Comparison of ENCODE assay signal across 17 cellular contexts in the genomic region with DNA sequence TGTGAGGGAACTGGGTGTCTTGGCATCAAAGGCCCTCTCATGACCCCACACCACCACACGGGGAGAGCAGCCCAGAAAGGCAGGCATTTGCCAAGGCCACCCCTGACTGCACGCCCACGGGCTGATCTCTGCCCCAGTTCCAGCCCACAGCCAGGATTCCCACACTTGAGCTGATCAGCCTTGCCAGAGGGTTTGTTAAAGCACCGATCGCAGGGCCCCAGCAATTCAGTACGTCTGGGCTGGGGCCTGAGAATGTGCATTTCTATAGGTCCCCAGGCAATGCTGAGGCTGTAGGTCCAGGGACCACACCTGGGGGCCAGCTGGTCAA.
DNase-seq lines count a peak whose midpoint lies in the region; ATAC-seq and TF ChIP-seq lines count a peak whose summit lies in the region.
"Had no signal": no experiment of that assay in that cellular context is flagged by ENCODE, and none has a peak within 500 bp of the region (broad histone marks: within the 10 kb centered on the region; RNA-seq: fewer than 3 reads in every experiment).

No MANE protein-coding gene starts in this region.

- TF ChIP-seq CTCF in MM.1S (IDR thresholded peaks at IDR 0.05; ENCODE audit: low read length) = no peak
- TF ChIP-seq CTCF in mesothelial cell of epicardium (IDR thresholded peaks at IDR 0.05; ENCODE audit: unreplicated experiment) = no peak
- TF ChIP-seq CTCF in type B pancreatic cell (conservative IDR thresholded peaks at IDR 0.05) = no peak
- no peak for TF ChIP-seq CTCF in GM10248 (IDR thresholded peaks at IDR 0.05; ENCODE audit: control extremely low read depth, extremely low read depth, low read depth, missing control alignments)

- H3K27me3 ChIP-seq in MM.1S (replicated peaks; ENCODE audit: insufficient read depth, low read length) = no peaks in the 10 kb centered on the region
- H3K27me3 ChIP-seq in CD8-positive, alpha-beta memory T cell (ENCODE audit: insufficient read depth, low read length, poor library complexity, severe bottlenecking) = no peaks in the 10 kb centered on the region
- H3K27me3 ChIP-seq: foreskin keratinocyte, suprapubic skin had no signal

- H3K9me3 Mint-ChIP-seq in mesothelial cell of epicardium (no peaks in the 10 kb centered on the region), type B pancreatic cell (no peaks in the 10 kb centered on the region)
- H3K9me3 Mint-ChIP-seq in CD8-positive, alpha-beta memory T cell = peaks cover 0 to 7% (median 2%) of the 10 kb centered on the region in 5 donors
- no peaks in the 10 kb centered on the region for H3K9me3 Mint-ChIP-seq in activated naive CD4-positive, alpha-beta T cell treated with anti-CD3 and anti-CD28 coated beads for 36 hours
- H3K9me3 Mint-ChIP-seq: IgD-negative memory B cell had no signal

- H3K36me3 Mint-ChIP-seq in mesothelial cell of epicardium (no peaks in the 10 kb centered on the region), type B pancreatic cell (peaks cover 19% of the 10 kb centered on the region)
- H3K36me3 Mint-ChIP-seq in CD8-positive, alpha-beta memory T cell = no peaks in the 10 kb centered on the region
- H3K36me3 Mint-ChIP-seq in activated naive CD4-positive, alpha-beta T cell treated with anti-CD3 and anti-CD28 coated beads for 36 hours (ENCODE audit: low read depth) = no peaks in the 10 kb centered on the region
- H3K36me3 Mint-ChIP-seq: activated CD8-positive, alpha-beta memory T cell treated with anti-CD3 and anti-CD28 coated beads, Interleukin-2, amount 10 ng/mL, durations not matched to agents 7 days and 5 days; activated naive CD8-positive, alpha-beta T cell; IgD-negative memory B cell; naive thymus-derived CD4-positive, alpha-beta T cell had no signal

- peaks cover 61% of the 10 kb centered on the region for H3K4me1 ChIP-seq in MM.1S (ENCODE audit: low read length)
- no peaks in the 10 kb centered on the region for H3K4me1 ChIP-seq in CD8-positive, alpha-beta memory T cell (ENCODE audit: insufficient read depth, low read length)
- H3K4me1 ChIP-seq: foreskin keratinocyte had no signal

- intact Hi-C loops in activated naive CD4-positive, alpha-beta T cell treated with anti-CD3 and anti-CD28 coated beads for 36 hours (cut with micrococcal nuclease) = no loop called here

- H3K27ac ChIP-seq in MM.1S (ENCODE audit: low read length) = peak overlapping the region; percentile 99; the same call in 1 of the 2 replicates
- H3K27ac ChIP-seq in CD8-positive, alpha-beta memory T cell (ENCODE audit: low read depth, low read length) = no peak overlapping the region
- H3K27ac ChIP-seq: foreskin keratinocyte, suprapubic skin had no signal

- H3K9me2 ChIP-seq in MM.1S (replicated peaks; ENCODE audit: insufficient read depth, low read length) = no peaks in the 10 kb centered on the region

- CTCF ChIA-PET in GM10248 (lab: Yijun Ruan, JAX) = no interaction called here
- CTCF ChIA-PET in CD8-positive, alpha-beta memory T cell (lab: Charles Lee) = no interaction called here
- CTCF ChIA-PET in activated naive CD4-positive, alpha-beta T cell treated with anti-CD3 and anti-CD28 coated beads for 36 hours (lab: Charles Lee) = no interaction called here

- ATAC-seq in HG03280 (IDR thresholded peaks at IDR 0.05; ENCODE audit: unreplicated experiment) = no peak
- ATAC-seq: activated CD8-positive, alpha-beta memory T cell treated with anti-CD3 and anti-CD28 coated beads, Interleukin-2, amount 10 ng/mL, durations not matched to agents 7 days and 5 days; foreskin keratinocyte; naive thymus-derived CD4-positive, alpha-beta T cell had no signal

- H4K20me1 ChIP-seq in MM.1S (ENCODE audit: insufficient read depth, low read length) = peaks cover 16% of the 10 kb centered on the region

- DNase-seq in MM.1S (no peak), fibroblast of peridontal ligament (ENCODE audit: extremely low read depth) (peak; percentile 53), mesothelial cell of epicardium (ENCODE audit: low spot score in 2 of 2, unreplicated experiment in 2 of 2) (no peak), type B pancreatic cell (ENCODE audit: extremely low spot score, unreplicated experiment) (no peak), GM10248 (ENCODE audit: extremely low spot score) (no peak)
- no peak for DNase-seq in CD8-positive, alpha-beta memory T cell
- no peak for DNase-seq in activated naive CD4-positive, alpha-beta T cell treated with anti-CD3 and anti-CD28 coated beads for 36 hours
- DNase-seq: activated CD8-positive, alpha-beta memory T cell treated with anti-CD3 and anti-CD28 coated beads, Interleukin-2, amount 10 ng/mL, durations not matched to agents 7 days and 5 days; foreskin keratinocyte; naive thymus-derived CD4-positive, alpha-beta T cell; NCI-H1436; SIG-M5 had no signal

- H3K27me3 Mint-ChIP-seq in mesothelial cell of epicardium (ENCODE audit: low read depth) (no peaks in the 10 kb centered on the region), type B pancreatic cell (no peaks in the 10 kb centered on the region)
- H3K27me3 Mint-ChIP-seq in CD8-positive, alpha-beta memory T cell = no peaks in the 10 kb centered on the region
- H3K27me3 Mint-ChIP-seq in activated naive CD4-positive, alpha-beta T cell treated with anti-CD3 and anti-CD28 coated beads for 36 hours (ENCODE audit: low read depth) = peaks cover 3% of the 10 kb centered on the region
- H3K27me3 Mint-ChIP-seq: activated CD8-positive, alpha-beta memory T cell treated with anti-CD3 and anti-CD28 coated beads, Interleukin-2, amount 10 ng/mL, durations not matched to agents 7 days and 5 days; IgD-negative memory B cell had no signal

- H2AFZ ChIP-seq in MM.1S (ENCODE audit: low read length) = no peak overlapping the region

- H3K4me1 Mint-ChIP-seq in mesothelial cell of epicardium = peaks cover 66% of the 10 kb centered on the region
- peaks cover 56% of the 10 kb centered on the region for H3K4me1 Mint-ChIP-seq in type B pancreatic cell (ENCODE audit: unreplicated experiment)
- no peaks in the 10 kb centered on the region for H3K4me1 Mint-ChIP-seq in CD8-positive, alpha-beta memory T cell
- peaks cover 7% of the 10 kb centered on the region for H3K4me1 Mint-ChIP-seq in activated naive CD4-positive, alpha-beta T cell treated with anti-CD3 and anti-CD28 coated beads for 36 hours (ENCODE audit: low read depth)
- H3K4me1 Mint-ChIP-seq: activated CD8-positive, alpha-beta memory T cell treated with anti-CD3 and anti-CD28 coated beads, Interleukin-2, amount 10 ng/mL, durations not matched to agents 7 days and 5 days had no signal

- no peaks in the 10 kb centered on the region for H3K9me3 ChIP-seq in MM.1S (replicated peaks; ENCODE audit: insufficient read depth, low read length)
- no peaks in the 10 kb centered on the region for H3K9me3 ChIP-seq in CD8-positive, alpha-beta memory T cell (ENCODE audit: low read length)
- H3K9me3 ChIP-seq: suprapubic skin had no signal

- POLR2A ChIA-PET in GM10248 (lab: Yijun Ruan, JAX) = interaction anchor here (0.6 kb wide), 1 partner anchor 211 kb away, joined by 3 read pairs; no protein-coding TSS in a partner anchor
- POLR2A ChIA-PET in CD8-positive, alpha-beta memory T cell (lab: Charles Lee) = no interaction called here

- H3K4me2 ChIP-seq in MM.1S (ENCODE audit: low read depth, low read length) = peak overlapping the region; percentile 97
- H3K4me2 ChIP-seq: smooth muscle cell had no signal

- H3K4me3 ChIP-seq in MM.1S (ENCODE audit: low read length) = peak overlapping the region; percentile 83
- H3K4me3 ChIP-seq in CD8-positive, alpha-beta memory T cell (ENCODE audit: low read length) = no peak overlapping the region
- H3K4me3 ChIP-seq: smooth muscle cell, suprapubic skin had no signal

- peaks cover 77% of the 10 kb centered on the region for H3F3A ChIP-seq in MM.1S (ENCODE audit: insufficient read depth, low read length)

- H3K36me3 ChIP-seq in MM.1S (replicated peaks; ENCODE audit: insufficient read depth, low read length) = peaks cover 7% of the 10 kb centered on the region; the same call in 1 of the 2 replicates
- no peaks in the 10 kb centered on the region for H3K36me3 ChIP-seq in CD8-positive, alpha-beta memory T cell (ENCODE audit: insufficient read depth, low read length)
- H3K36me3 ChIP-seq: suprapubic skin had no signal

- H3K79me2 ChIP-seq in MM.1S (ENCODE audit: low read length) = peaks cover 99% of the 10 kb centered on the region

- peak overlapping the region; percentile 98 for H3K9ac ChIP-seq in MM.1S (ENCODE audit: low read length)

- H3K4me3 Mint-ChIP-seq in mesothelial cell of epicardium = no peak overlapping the region
- no peak overlapping the region for H3K4me3 Mint-ChIP-seq in type B pancreatic cell
- H3K4me3 Mint-ChIP-seq in CD8-positive, alpha-beta memory T cell = no peak overlapping the region
- H3K4me3 Mint-ChIP-seq in activated naive CD4-positive, alpha-beta T cell treated with anti-CD3 and anti-CD28 coated beads for 36 hours = no peak overlapping the region
- H3K4me3 Mint-ChIP-seq: activated CD8-positive, alpha-beta memory T cell treated with anti-CD3 and anti-CD28 coated beads, Interleukin-2, amount 10 ng/mL, durations not matched to agents 7 days and 5 days; activated naive CD8-positive, alpha-beta T cell; naive thymus-derived CD4-positive, alpha-beta T cell had no signal

- H3K27ac Mint-ChIP-seq in mesothelial cell of epicardium = peak overlapping the region; percentile 35
- H3K27ac Mint-ChIP-seq in type B pancreatic cell = peak overlapping the region; percentile 2
- no peak overlapping the region for H3K27ac Mint-ChIP-seq in CD8-positive, alpha-beta memory T cell
- H3K27ac Mint-ChIP-seq in activated naive CD4-positive, alpha-beta T cell treated with anti-CD3 and anti-CD28 coated beads for 36 hours = no peak overlapping the region
- H3K27ac Mint-ChIP-seq: activated CD8-positive, alpha-beta memory T cell treated with anti-CD3 and anti-CD28 coated beads, Interleukin-2, amount 10 ng/mL, durations not matched to agents 7 days and 5 days; activated naive CD8-positive, alpha-beta T cell; naive thymus-derived CD4-positive, alpha-beta T cell had no signal

Comparison
In these comparisons a context has a peak if more than half of its experiments do, and no peak if none do; other contexts are left out.
1. H3K27ac Mint-ChIP-seq: peak in mesothelial cell of epicardium (single experiment) and type B pancreatic cell (single experiment); none in CD8-positive, alpha-beta memory T cell (0 of 8) and activated naive CD4-positive, alpha-beta T cell treated with anti-CD3 and anti-CD28 coated beads for 36 hours (single experiment).